ENCODE assay signal across 28 cellular contexts in the genomic region with DNA sequence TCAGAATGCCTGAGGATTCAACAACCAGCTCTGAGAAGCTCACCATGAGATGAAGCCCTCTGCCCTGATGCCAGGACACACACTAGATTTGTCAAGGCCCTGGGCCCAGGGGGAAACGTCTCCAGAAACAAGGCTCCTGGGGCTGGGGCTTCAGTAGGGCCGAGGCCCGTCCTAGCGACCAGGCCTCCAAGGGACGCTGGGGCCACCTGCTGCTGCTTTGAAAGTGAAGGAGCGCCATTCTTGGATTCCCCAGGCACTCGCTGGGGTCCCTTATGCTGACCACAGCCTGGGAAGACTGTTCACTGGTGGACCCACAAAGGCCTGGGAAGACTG. TPM values are rescaled to one million over a fixed set of nuclear protein-coding genes. Genes with fewer than 3 reads are reported as not detected.
"Had no signal": no experiment of that assay in that cellular context is flagged by ENCODE, and none has a peak within 500 bp of the region (broad histone marks: within the 10 kb centered on the region; RNA-seq: fewer than 3 reads in every experiment).

No MANE protein-coding gene starts in this region.

- H3K4me1 Mint-ChIP-seq: activated T-helper 17 cell treated with anti-CD3 and anti-CD28 coated beads, Interleukin-2, amount 50 U/mL, for 72 hours had no signal

- H2AFZ ChIP-seq: PC-9 had no signal

- H3K4me1 ChIP-seq: adrenal gland had no signal

- H3K9me3 ChIP-seq: adrenal gland had no signal

- H3K36me3 Mint-ChIP-seq: brain had no signal

- H3K4me2 ChIP-seq: PC-9 had no signal

- DNase-seq: activated CD4-positive, alpha-beta T cell treated with anti-CD3 and anti-CD28 coated beads, Interleukin-2, amount 10 ng/mL, durations not matched to agents 24 days and 14 days; activated CD4-positive, alpha-beta T cell treated with anti-CD3 and anti-CD28 coated beads, Interleukin-2, amount 50 U/mL, for 4 hours; activated CD8-positive, alpha-beta T cell treated with anti-CD3 and anti-CD28 coated beads for 36 hours; activated effector memory CD4-positive, alpha-beta T cell treated with anti-CD3 and anti-CD28 coated beads, Interleukin-2, amount 50 U/mL, for 16 hours; activated naive CD4-positive, alpha-beta T cell; activated T-cell treated with anti-CD3 and anti-CD28 coated beads, Interleukin-2, amount 50 U/mL, for 1 hour; activated T-cell treated with anti-CD3 and anti-CD28 coated beads, Interleukin-2, amount 50 U/mL, for 72 hours; adrenal gland; anterior cingulate cortex; NCI-H1092 treated with DMSO at 0.1 percent for 48 hours; NCI-H146; NCI-H2029 treated with DMSO at 0.1 percent for 48 hours; NCI-H2107; NCI-H2171; NCI-H510A; NCI-H526; NCI-H748 treated with DMSO at 0.1 percent for 48 hours; NK-92 treated with Interleukin-12 subunit alpha and Interleukin-12 subunit beta, amount 100 ng/mL, for 24 hours; Right ventricle myocardium superior; T1000 had no signal

- H3K27ac ChIP-seq: adrenal gland, PC-9, RWPE1 had no signal

- H3K4me3 ChIP-seq: adrenal gland, K562, PC-9 had no signal

- H3K36me3 ChIP-seq: adrenal gland had no signal

- ATAC-seq: activated CD8-positive, alpha-beta T cell treated with anti-CD3 and anti-CD28 coated beads for 36 hours; activated naive CD4-positive, alpha-beta T cell treated with anti-CD3 and anti-CD28 coated beads, Interleukin-2, amount 50 U/mL, for 72 hours; activated T-cell treated with anti-CD3 and anti-CD28 coated beads, Interleukin-2, amount 50 U/mL, for 72 hours; activated T-helper 17 cell treated with anti-CD3 and anti-CD28 coated beads, Interleukin-2, amount 50 U/mL, for 72 hours had no signal

- H3K27me3 Mint-ChIP-seq: activated CD4-positive, alpha-beta T cell treated with anti-CD3 and anti-CD28 coated beads, Interleukin-2, amount 10 ng/mL, durations not matched to agents 24 days and 14 days had no signal

- H3K9me3 Mint-ChIP-seq: activated T-helper 17 cell treated with anti-CD3 and anti-CD28 coated beads, Interleukin-2, amount 50 U/mL, for 72 hours had no signal

- H3K27ac Mint-ChIP-seq: activated CD4-positive, alpha-beta T cell treated with anti-CD3 and anti-CD28 coated beads, Interleukin-2, amount 10 ng/mL, durations not matched to agents 24 days and 14 days; activated CD8-positive, alpha-beta T cell treated with anti-CD3 and anti-CD28 coated beads for 36 hours; activated naive CD4-positive, alpha-beta T cell treated with anti-CD3 and anti-CD28 coated beads, Interleukin-2, amount 50 U/mL, for 72 hours; activated T-cell treated with anti-CD3 and anti-CD28 coated beads, Interleukin-2, amount 50 U/mL, for 72 hours; activated T-helper 17 cell treated with anti-CD3 and anti-CD28 coated beads, Interleukin-2, amount 50 U/mL, for 72 hours had no signal

- H3K4me3 Mint-ChIP-seq: activated CD4-positive, alpha-beta T cell treated with anti-CD3 and anti-CD28 coated beads, Interleukin-2, amount 10 ng/mL, durations not matched to agents 24 days and 14 days; activated CD8-positive, alpha-beta T cell treated with anti-CD3 and anti-CD28 coated beads for 36 hours; activated T-cell treated with anti-CD3 and anti-CD28 coated beads, Interleukin-2, amount 50 U/mL, for 72 hours; activated T-helper 17 cell treated with anti-CD3 and anti-CD28 coated beads, Interleukin-2, amount 50 U/mL, for 72 hours; brain had no signal

RNA-seq across cellular contexts. Expression of a gene that starts 23.9 kb away (rescaled TPM):
- total RNA-seq: bronchial epithelial cell, K562, M059J had no signal

RNA-seq across cellular contexts. Expression of a gene that starts 39.7 kb away (rescaled TPM):
- total RNA-seq: M059J had no signal
